In the genomic region with DNA sequence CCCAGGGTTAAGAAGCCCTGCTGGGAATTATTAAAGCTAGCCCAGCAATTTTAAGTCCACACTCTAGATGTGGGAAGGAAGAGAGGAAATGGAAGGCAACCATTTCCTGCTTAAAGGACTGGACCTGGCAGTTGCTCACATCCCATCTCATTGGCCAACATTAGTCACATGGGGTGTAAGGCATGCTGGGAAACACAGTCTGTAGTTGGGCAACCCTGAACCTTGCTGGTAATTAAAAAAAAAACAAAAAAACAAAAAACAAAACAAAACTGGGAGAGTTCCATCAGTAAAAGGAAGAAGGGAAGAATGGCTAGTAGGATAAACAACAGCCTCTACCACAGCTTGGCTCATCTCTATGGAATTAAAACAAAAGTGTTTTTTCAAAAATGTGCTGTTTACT, we compare ENCODE assay signal across 12 cellular contexts.
DNase-seq lines count a peak whose midpoint lies in the region; ATAC-seq, FAIRE-seq and TF ChIP-seq lines count a peak whose summit lies in the region.
"Had no signal": no experiment of that assay in that cellular context is flagged by ENCODE, and none has a peak within 500 bp of the region (broad histone marks: within the 10 kb centered on the region; RNA-seq: fewer than 3 reads in every experiment).

No MANE protein-coding gene starts in this region.

- no peaks in the 10 kb centered on the region for H4K20me1 ChIP-seq in endothelial cell of umbilical vein (replicated peaks; ENCODE audit: control insufficient read depth, extremely low read depth, insufficient read depth, low read length)
- H4K20me1 ChIP-seq: BLaER1 had no signal

- H2AFZ ChIP-seq in endothelial cell of umbilical vein (ENCODE audit: low read depth, low read length): no peak overlapping the region

- CTCF ChIA-PET in A673 (lab: Charles Lee): no interaction called here
- CTCF ChIA-PET in endothelial cell of umbilical vein (lab: Charles Lee): interaction anchor here (2.3 to 2.8 kb wide), 2 partner anchors 11 to 128 kb away, joined by 7 to 14 read pairs; no protein-coding TSS in a partner anchor

- H3K36me3 ChIP-seq in A673 (ENCODE audit: insufficient read depth, low read length, poor library complexity, severe bottlenecking) (no peaks in the 10 kb centered on the region), endothelial cell of umbilical vein (ENCODE audit: control insufficient read depth in 2 of 2, extremely low read depth in 1 of 2, insufficient read depth in 2 of 2, low read length in 2 of 2) (no peaks in the 10 kb centered on the region), neutrophil (no peaks in the 10 kb centered on the region), WERI-Rb-1 (no peaks in the 10 kb centered on the region)
- H3K36me3 ChIP-seq: BLaER1 had no signal

- no peak for ATAC-seq in HG02623 (IDR thresholded peaks at IDR 0.05; ENCODE audit: unreplicated experiment)

- peak; percentile 38 for FAIRE-seq in endothelial cell of umbilical vein (lab: Jason Lieb, UNC)

- DNase-seq in A673 (ENCODE audit: low spot score) (peak; percentile 35), LHCN-M2 (ENCODE audit: low read depth) (peak; percentile 38), endothelial cell of umbilical vein (ENCODE audit: low read depth, low spot score) (no peak), nucleus accumbens (lab: John Stamatoyannopoulos, UW) (no peak), GM19240 (ENCODE audit: insufficient read length, low spot score) (no peak), WERI-Rb-1 (no peak)
- DNase-seq: anterior cingulate cortex; MM.1S; stimulated activated CD4-positive, alpha-beta T cell treated with anti-CD3 and anti-CD28 coated beads, Interleukin-12 subunit alpha, Interleukin-12 subunit beta, amount 100 ng/mL, for 4 hours had no signal

- peaks cover 3% of the 10 kb centered on the region for H3K9me1 ChIP-seq in endothelial cell of umbilical vein (replicated peaks; ENCODE audit: control insufficient read depth, extremely low read depth, insufficient read depth, low read length)

- H3K79me2 ChIP-seq in endothelial cell of umbilical vein (ENCODE audit: control insufficient read depth, insufficient read depth, low read length): no peaks in the 10 kb centered on the region

- peaks cover 30% of the 10 kb centered on the region for H3K4me1 ChIP-seq in A673 (ENCODE audit: insufficient read depth, low read length, poor library complexity, severe bottlenecking)
- peaks cover 31% of the 10 kb centered on the region for H3K4me1 ChIP-seq in endothelial cell of umbilical vein (ENCODE audit: control insufficient read depth, extremely low read depth, insufficient read depth, low read length)
- no peaks in the 10 kb centered on the region for H3K4me1 ChIP-seq in neutrophil (ENCODE audit: control insufficient read depth in 1 of 2, insufficient read depth in 1 of 2, low read depth in 1 of 2, low read length in 1 of 2)

- H3K9me3 ChIP-seq in A673 (ENCODE audit: low read depth, low read length, poor library complexity, severe bottlenecking) (no peaks in the 10 kb centered on the region), endothelial cell of umbilical vein (replicated peaks; ENCODE audit: control insufficient read depth, insufficient read depth, low read length) (no peaks in the 10 kb centered on the region), neutrophil (no peaks in the 10 kb centered on the region), WERI-Rb-1 (ENCODE audit: severe bottlenecking) (no peaks in the 10 kb centered on the region)
- H3K9me3 ChIP-seq: BLaER1 had no signal

- dilution Hi-C loops in endothelial cell of umbilical vein (cut with MboI; ENCODE audit: extremely low pct_ligation_motif_present, low sequenced_read_pairs): no loop called here

- intact Hi-C loops in A673 (cut with micrococcal nuclease; ENCODE audit: unreplicated experiment) (no loop called here), endothelial cell of umbilical vein (cut with micrococcal nuclease) (no loop called here)

- H3K4me3 ChIP-seq in A673 (ENCODE audit: low read depth, low read length, poor library complexity, severe bottlenecking): no peak overlapping the region
- no peak overlapping the region for H3K4me3 ChIP-seq in endothelial cell of umbilical vein (replicated peaks in 1 of 3; ENCODE audit: insufficient read depth in 1 of 3, low read depth in 1 of 3, low read length in 3 of 3)
- H3K4me3 ChIP-seq in neutrophil (ENCODE audit: low read depth in 1 of 2, low read length in 1 of 2): no peak overlapping the region
- no peak overlapping the region for H3K4me3 ChIP-seq in WERI-Rb-1 (ENCODE audit: low read depth, low read length)
- H3K4me3 ChIP-seq: BLaER1 had no signal

- no peak overlapping the region for H3K4me2 ChIP-seq in endothelial cell of umbilical vein (ENCODE audit: insufficient read depth, low read length)
- H3K4me2 ChIP-seq: BLaER1 had no signal

- POLR2A ChIA-PET in A673 (lab: Charles Lee; ENCODE audit: low non-redundant PET) (interaction anchor here (0.6 kb wide), 1 partner anchor 25 kb away, joined by 4 read pairs; no protein-coding TSS in a partner anchor), endothelial cell of umbilical vein (lab: Charles Lee) (no interaction called here)

- H3K9ac ChIP-seq in endothelial cell of umbilical vein (replicated peaks; ENCODE audit: extremely low read depth, insufficient read depth, low read length): no peak overlapping the region
- H3K9ac ChIP-seq: BLaER1 had no signal

- no peak for TF ChIP-seq CTCF in A673 (conservative IDR thresholded peaks at IDR 0.05; ENCODE audit: low read depth, low read length)
- no peak for TF ChIP-seq CTCF in endothelial cell of umbilical vein (IDR thresholded peaks at IDR 0.05; ENCODE audit: extremely low read depth in 1 of 2, insufficient read depth in 1 of 2, low read depth in 1 of 2, low read length in 2 of 2)
- no peak for TF ChIP-seq CTCF in neutrophil (IDR thresholded peaks at IDR 0.05)
- no peak for TF ChIP-seq CTCF in WERI-Rb-1 (IDR thresholded peaks at IDR 0.05; ENCODE audit: low read depth, low read length)

- BruUV-seq in A673 (replicated peaks; lab: Mats Ljungman, UMichigan): no TSS peak
- BruUV-seq in endothelial cell of umbilical vein (replicated peaks; lab: Mats Ljungman, UMichigan): no TSS peak

- TF ChIP-seq POLR2A in endothelial cell of umbilical vein (IDR thresholded peaks at IDR 0.05; ENCODE audit: low read depth, low read length): no peak

- H3K27me3 ChIP-seq in A673 (replicated peaks; ENCODE audit: insufficient read depth, low read depth, low read length, poor library complexity): no peaks in the 10 kb centered on the region
- no peaks in the 10 kb centered on the region for H3K27me3 ChIP-seq in endothelial cell of umbilical vein (ENCODE audit: control insufficient read depth in 2 of 2, insufficient read depth in 2 of 2, low read length in 2 of 2)
- H3K27me3 ChIP-seq in neutrophil: no peaks in the 10 kb centered on the region
- no peaks in the 10 kb centered on the region for H3K27me3 ChIP-seq in WERI-Rb-1 (ENCODE audit: insufficient read depth, low read depth, severe bottlenecking)
- H3K27me3 ChIP-seq: BLaER1 had no signal

- no peak overlapping the region for H3K27ac ChIP-seq in A673 (ENCODE audit: low read depth, low read length, poor library complexity, severe bottlenecking)
- H3K27ac ChIP-seq in endothelial cell of umbilical vein (ENCODE audit: insufficient read depth, low read depth, low read length): no peak overlapping the region
- peak overlapping the region; percentile 21 for H3K27ac ChIP-seq in neutrophil
- H3K27ac ChIP-seq in WERI-Rb-1: no peak overlapping the region
- H3K27ac ChIP-seq: BLaER1 had no signal

TF ChIP-seq in endothelial cell of umbilical vein, 7 proteins besides CTCF, POLR2A, EP300 and RAD21:
- TF ChIP-seq GATA2 (IDR thresholded peaks at IDR 0.05; ENCODE audit: insufficient read depth, insufficient read length, low read depth, low read length): no peak
- no peak for TF ChIP-seq FOS (IDR thresholded peaks at IDR 0.05; ENCODE audit: borderline replicate concordance, insufficient read depth, low read length)
- TF ChIP-seq JUN (IDR thresholded peaks at IDR 0.05; ENCODE audit: borderline replicate concordance, insufficient read depth, insufficient read length, low read depth): no peak
- TF ChIP-seq EZH2 (IDR thresholded peaks at IDR 0.05; ENCODE audit: borderline replicate concordance, low read depth, low read length, severe bottlenecking): no peak
- TF ChIP-seq MYC (IDR thresholded peaks at IDR 0.05; ENCODE audit: low read depth, low read length): no peak
- TF ChIP-seq, protein P1, sequence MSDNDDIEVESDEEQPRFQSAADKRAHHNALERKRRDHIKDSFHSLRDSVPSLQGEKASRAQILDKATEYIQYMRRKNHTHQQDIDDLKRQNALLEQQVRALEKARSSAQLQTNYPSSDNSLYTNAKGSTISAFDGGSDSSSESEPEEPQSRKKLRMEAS (IDR thresholded peaks at IDR 0.05; ENCODE audit: insufficient read depth, insufficient read length): no peak
- no peak for TF ChIP-seq POLR2AphosphoS5 (IDR thresholded peaks at IDR 0.05; ENCODE audit: insufficient read depth, low read depth, low read length)

Comparison
In these comparisons a context has a peak if more than half of its experiments do, and no peak if none do; other contexts are left out.
1. DNase-seq: peak in A673 (single experiment) and LHCN-M2 (single experiment); none in endothelial cell of umbilical vein (single experiment), nucleus accumbens (0 of 56), GM19240 (single experiment) and WERI-Rb-1 (single experiment).